34 cellular contexts compared by ENCODE assay signal in genomic region chr12:26172013-26172412, GRCh38. TPM values are rescaled to one million over a fixed set of nuclear protein-coding genes. Genes with fewer than 3 reads are reported as not detected.
"Had no signal": no experiment of that assay in that cellular context is flagged by ENCODE, and none has a peak within 500 bp of the region (broad histone marks: within the 10 kb centered on the region; RNA-seq: fewer than 3 reads in every experiment).

No MANE protein-coding gene starts in this region.

- H3K4me3 Mint-ChIP-seq: activated CD4-positive, alpha-beta memory T cell treated with anti-CD3 and anti-CD28 coated beads for 36 hours; activated CD4-positive, alpha-beta T cell treated with anti-CD3 and anti-CD28 coated beads for 36 hours; activated CD4-positive, alpha-beta T cell treated with anti-CD3 and anti-CD28 coated beads, Interleukin-2, amount 10 ng/mL, durations not matched to agents 24 days and 14 days; activated CD8-positive, alpha-beta memory T cell treated with anti-CD3 and anti-CD28 coated beads, Interleukin-2, amount 10 ng/mL, durations not matched to agents 7 days and 5 days; activated CD8-positive, alpha-beta T cell treated with anti-CD3 and anti-CD28 coated beads, Interleukin-2, amount 10 ng/mL, durations not matched to agents 7 days and 5 days; activated naive CD4-positive, alpha-beta T cell treated with anti-CD3 and anti-CD28 coated beads for 36 hours; activated naive CD4-positive, alpha-beta T cell treated with anti-CD3 and anti-CD28 coated beads, Interleukin-2, amount 50 U/mL, for 24 hours; activated naive CD8-positive, alpha-beta T cell treated with anti-CD3 and anti-CD28 coated beads for 36 hours; activated naive CD8-positive, alpha-beta T cell treated with anti-CD3 and anti-CD28 coated beads, Interleukin-2, amount 50 U/mL, for 24 hours; activated T-helper 1 cell treated with anti-CD3 and anti-CD28 coated beads, Interleukin-12 subunit alpha, Interleukin-12 subunit beta, Interleukin-2, Interleukin-4 antibody, amounts not matched to agents 30 ng/mL and 10 ng/mL and 1 ng/mL, durations not matched to agents 14 hours and 24 hours and 36 hours; T-helper 17 cell; T-helper 2 cell treated with Interferon-gamma antibody and Interleukin-4, amounts not matched to agents 5 μg/mL and 100 μg/mL, for 36 hours had no signal

- H3K27me3 ChIP-seq: adrenal gland, body of pancreas, gastroesophageal sphincter, heart right ventricle had no signal

- H3K27ac Mint-ChIP-seq: activated CD4-positive, alpha-beta memory T cell treated with anti-CD3 and anti-CD28 coated beads for 36 hours; activated CD4-positive, alpha-beta T cell treated with anti-CD3 and anti-CD28 coated beads for 36 hours; activated CD4-positive, alpha-beta T cell treated with anti-CD3 and anti-CD28 coated beads, Interleukin-2, amount 10 ng/mL, durations not matched to agents 24 days and 14 days; activated CD8-positive, alpha-beta memory T cell treated with anti-CD3 and anti-CD28 coated beads, Interleukin-2, amount 10 ng/mL, durations not matched to agents 7 days and 5 days; activated CD8-positive, alpha-beta T cell treated with anti-CD3 and anti-CD28 coated beads, Interleukin-2, amount 10 ng/mL, durations not matched to agents 7 days and 5 days; activated naive CD4-positive, alpha-beta T cell treated with anti-CD3 and anti-CD28 coated beads for 36 hours; activated naive CD4-positive, alpha-beta T cell treated with anti-CD3 and anti-CD28 coated beads, Interleukin-2, amount 50 U/mL, for 24 hours; activated naive CD8-positive, alpha-beta T cell treated with anti-CD3 and anti-CD28 coated beads for 36 hours; activated naive CD8-positive, alpha-beta T cell treated with anti-CD3 and anti-CD28 coated beads, Interleukin-2, amount 50 U/mL, for 24 hours; activated T-helper 1 cell treated with anti-CD3 and anti-CD28 coated beads, Interleukin-12 subunit alpha, Interleukin-12 subunit beta, Interleukin-2, Interleukin-4 antibody, amounts not matched to agents 30 ng/mL and 10 ng/mL and 1 ng/mL, durations not matched to agents 14 hours and 24 hours and 36 hours; activated T-helper 2 cell treated with anti-CD3 and anti-CD28 coated beads, Interferon-gamma antibody, Interleukin-2, Interleukin-4, amounts not matched to agents 10 μg/mL and 5 μg/mL and 100 μg/mL, durations not matched to agents 14 hours and 24 hours and 36 hours; T-helper 17 cell; T-helper 2 cell treated with Interferon-gamma antibody and Interleukin-4, amounts not matched to agents 5 μg/mL and 100 μg/mL, for 36 hours had no signal

- H3K9me3 ChIP-seq: adrenal gland, body of pancreas, esophagus squamous epithelium, gastroesophageal sphincter, heart right ventricle had no signal

- DNase-seq: activated CD4-positive, alpha-beta memory T cell treated with anti-CD3 and anti-CD28 coated beads for 36 hours; activated CD4-positive, alpha-beta T cell treated with anti-CD3 and anti-CD28 coated beads for 36 hours; activated CD4-positive, alpha-beta T cell treated with anti-CD3 and anti-CD28 coated beads, Interleukin-2, amount 10 ng/mL, durations not matched to agents 24 days and 14 days; activated CD4-positive, CD25-positive, alpha-beta regulatory T cell; activated CD4-positive, CD25-positive, alpha-beta regulatory T cell treated with anti-CD3 and anti-CD28 coated beads, Interleukin-2, amount 50 U/mL, for 72 hours; activated CD8-positive, alpha-beta memory T cell treated with anti-CD3 and anti-CD28 coated beads, Interleukin-2, amount 10 ng/mL, durations not matched to agents 7 days and 5 days; activated CD8-positive, alpha-beta memory T cell treated with anti-CD3 and anti-CD28 coated beads, Interleukin-2, amount 50 U/mL, for 4 hours; activated CD8-positive, alpha-beta T cell treated with anti-CD3 and anti-CD28 coated beads, Interleukin-2, amount 10 ng/mL, durations not matched to agents 7 days and 5 days; activated effector memory CD4-positive, alpha-beta T cell treated with anti-CD3 and anti-CD28 coated beads, Interleukin-2, amount 50 U/mL, for 16 hours; activated naive CD4-positive, alpha-beta T cell treated with anti-CD3 and anti-CD28 coated beads for 36 hours; activated naive CD8-positive, alpha-beta T cell treated with anti-CD3 and anti-CD28 coated beads for 36 hours; activated naive CD8-positive, alpha-beta T cell treated with anti-CD3 and anti-CD28 coated beads, Interleukin-2, amount 50 U/mL, for 24 hours; activated T-cell treated with anti-CD3 and anti-CD28 coated beads, Interleukin-2, amount 50 U/mL, for 1 hour; activated T-cell treated with anti-CD3 and anti-CD28 coated beads, Interleukin-2, amount 50 U/mL, for 48 hours; adrenal gland; amygdala; aorta; body of pancreas; caudate nucleus; cortex of kidney; effector CD8-positive, alpha-beta T cell; esophagus squamous epithelium; foreskin melanocyte; heart right ventricle; T-helper 17 cell; T1000 had no signal

- H3K4me1 Mint-ChIP-seq: activated CD4-positive, alpha-beta T cell treated with anti-CD3 and anti-CD28 coated beads for 36 hours; activated CD4-positive, alpha-beta T cell treated with anti-CD3 and anti-CD28 coated beads, Interleukin-2, amount 10 ng/mL, durations not matched to agents 24 days and 14 days; activated CD8-positive, alpha-beta memory T cell treated with anti-CD3 and anti-CD28 coated beads, Interleukin-2, amount 10 ng/mL, durations not matched to agents 7 days and 5 days; activated naive CD4-positive, alpha-beta T cell treated with anti-CD3 and anti-CD28 coated beads, Interleukin-2, amount 50 U/mL, for 24 hours; activated naive CD8-positive, alpha-beta T cell treated with anti-CD3 and anti-CD28 coated beads for 36 hours; activated naive CD8-positive, alpha-beta T cell treated with anti-CD3 and anti-CD28 coated beads, Interleukin-2, amount 50 U/mL, for 24 hours had no signal

- H3K27ac ChIP-seq: adrenal gland, body of pancreas, epithelial cell of prostate, esophagus squamous epithelium, gastroesophageal sphincter, heart right ventricle had no signal

- H3K36me3 ChIP-seq: adrenal gland, esophagus squamous epithelium, gastroesophageal sphincter, heart right ventricle had no signal

- ATAC-seq: activated CD4-positive, alpha-beta T cell treated with anti-CD3 and anti-CD28 coated beads for 36 hours; activated CD8-positive, alpha-beta memory T cell treated with anti-CD3 and anti-CD28 coated beads, Interleukin-2, amount 10 ng/mL, durations not matched to agents 7 days and 5 days; activated CD8-positive, alpha-beta T cell treated with anti-CD3 and anti-CD28 coated beads, Interleukin-2, amount 10 ng/mL, durations not matched to agents 7 days and 5 days; activated naive CD8-positive, alpha-beta T cell treated with anti-CD3 and anti-CD28 coated beads, Interleukin-2, amount 50 U/mL, for 24 hours; body of pancreas; gastroesophageal sphincter; heart right ventricle; T-helper 17 cell had no signal

- H3K4me3 ChIP-seq: adrenal gland, body of pancreas, esophagus squamous epithelium, gastroesophageal sphincter, heart right ventricle had no signal

- H3K36me3 Mint-ChIP-seq: activated CD4-positive, alpha-beta memory T cell treated with anti-CD3 and anti-CD28 coated beads for 36 hours; activated CD8-positive, alpha-beta memory T cell treated with anti-CD3 and anti-CD28 coated beads, Interleukin-2, amount 10 ng/mL, durations not matched to agents 7 days and 5 days; activated naive CD4-positive, alpha-beta T cell treated with anti-CD3 and anti-CD28 coated beads, Interleukin-2, amount 50 U/mL, for 24 hours; activated naive CD8-positive, alpha-beta T cell treated with anti-CD3 and anti-CD28 coated beads for 36 hours had no signal

- H3K9me3 Mint-ChIP-seq: activated CD4-positive, alpha-beta memory T cell treated with anti-CD3 and anti-CD28 coated beads for 36 hours; activated CD4-positive, alpha-beta T cell treated with anti-CD3 and anti-CD28 coated beads, Interleukin-2, amount 10 ng/mL, durations not matched to agents 24 days and 14 days; activated naive CD4-positive, alpha-beta T cell treated with anti-CD3 and anti-CD28 coated beads for 36 hours; activated naive CD4-positive, alpha-beta T cell treated with anti-CD3 and anti-CD28 coated beads, Interleukin-2, amount 50 U/mL, for 24 hours; activated naive CD8-positive, alpha-beta T cell treated with anti-CD3 and anti-CD28 coated beads for 36 hours; activated naive CD8-positive, alpha-beta T cell treated with anti-CD3 and anti-CD28 coated beads, Interleukin-2, amount 50 U/mL, for 24 hours; activated T-helper 1 cell treated with anti-CD3 and anti-CD28 coated beads, Interleukin-12 subunit alpha, Interleukin-12 subunit beta, Interleukin-2, Interleukin-4 antibody, amounts not matched to agents 30 ng/mL and 10 ng/mL and 1 ng/mL, durations not matched to agents 14 hours and 24 hours and 36 hours; activated T-helper 2 cell treated with anti-CD3 and anti-CD28 coated beads, Interferon-gamma antibody, Interleukin-2, Interleukin-4, amounts not matched to agents 10 μg/mL and 5 μg/mL and 100 μg/mL, durations not matched to agents 14 hours and 24 hours and 36 hours; T-helper 2 cell treated with Interferon-gamma antibody and Interleukin-4, amounts not matched to agents 5 μg/mL and 100 μg/mL, for 36 hours had no signal

- H3K4me1 ChIP-seq: adrenal gland, body of pancreas, esophagus squamous epithelium, gastroesophageal sphincter, heart right ventricle had no signal

- FAIRE-seq: endothelial cell of umbilical vein had no signal

RNA-seq across cellular contexts. Expression of gene SSPN, which starts 23.4 kb away (rescaled TPM):
- total RNA-seq: activated CD4-positive, alpha-beta memory T cell treated with anti-CD3 and anti-CD28 coated beads for 36 hours; activated CD4-positive, alpha-beta T cell treated with anti-CD3 and anti-CD28 coated beads for 36 hours; activated CD4-positive, alpha-beta T cell treated with anti-CD3 and anti-CD28 coated beads, Interleukin-2, amount 10 ng/mL, durations not matched to agents 24 days and 14 days; activated CD8-positive, alpha-beta memory T cell treated with anti-CD3 and anti-CD28 coated beads for 36 hours; activated CD8-positive, alpha-beta memory T cell treated with anti-CD3 and anti-CD28 coated beads, Interleukin-2, amount 10 ng/mL, durations not matched to agents 7 days and 5 days; activated CD8-positive, alpha-beta T cell treated with anti-CD3 and anti-CD28 coated beads, Interleukin-2, amount 10 ng/mL, durations not matched to agents 7 days and 5 days; activated naive CD4-positive, alpha-beta T cell treated with anti-CD3 and anti-CD28 coated beads for 36 hours; activated naive CD8-positive, alpha-beta T cell treated with anti-CD3 and anti-CD28 coated beads for 36 hours; activated T-helper 1 cell treated with anti-CD3 and anti-CD28 coated beads, Interleukin-12 subunit alpha, Interleukin-12 subunit beta, Interleukin-2, Interleukin-4 antibody, amounts not matched to agents 30 ng/mL and 10 ng/mL and 1 ng/mL, durations not matched to agents 14 hours and 24 hours and 36 hours; activated T-helper 2 cell treated with anti-CD3 and anti-CD28 coated beads, Interferon-gamma antibody, Interleukin-2, Interleukin-4, amounts not matched to agents 10 μg/mL and 5 μg/mL and 100 μg/mL, durations not matched to agents 14 hours and 24 hours and 36 hours had no signal

RNA-seq across cellular contexts. Expression of gene BHLHE41, which starts 47.2 kb away (rescaled TPM):
- total RNA-seq: activated CD4-positive, alpha-beta memory T cell treated with anti-CD3 and anti-CD28 coated beads for 36 hours; activated CD4-positive, alpha-beta T cell treated with anti-CD3 and anti-CD28 coated beads for 36 hours; activated CD4-positive, alpha-beta T cell treated with anti-CD3 and anti-CD28 coated beads, Interleukin-2, amount 10 ng/mL, durations not matched to agents 24 days and 14 days; activated CD8-positive, alpha-beta memory T cell treated with anti-CD3 and anti-CD28 coated beads for 36 hours; activated CD8-positive, alpha-beta memory T cell treated with anti-CD3 and anti-CD28 coated beads, Interleukin-2, amount 10 ng/mL, durations not matched to agents 7 days and 5 days; activated CD8-positive, alpha-beta T cell treated with anti-CD3 and anti-CD28 coated beads, Interleukin-2, amount 10 ng/mL, durations not matched to agents 7 days and 5 days; activated naive CD4-positive, alpha-beta T cell treated with anti-CD3 and anti-CD28 coated beads for 36 hours; activated naive CD8-positive, alpha-beta T cell treated with anti-CD3 and anti-CD28 coated beads for 36 hours; activated T-helper 1 cell treated with anti-CD3 and anti-CD28 coated beads, Interleukin-12 subunit alpha, Interleukin-12 subunit beta, Interleukin-2, Interleukin-4 antibody, amounts not matched to agents 30 ng/mL and 10 ng/mL and 1 ng/mL, durations not matched to agents 14 hours and 24 hours and 36 hours; activated T-helper 2 cell treated with anti-CD3 and anti-CD28 coated beads, Interferon-gamma antibody, Interleukin-2, Interleukin-4, amounts not matched to agents 10 μg/mL and 5 μg/mL and 100 μg/mL, durations not matched to agents 14 hours and 24 hours and 36 hours had no signal
